Comparison of ENCODE assay signal across 1 cellular context in the genomic region with DNA sequence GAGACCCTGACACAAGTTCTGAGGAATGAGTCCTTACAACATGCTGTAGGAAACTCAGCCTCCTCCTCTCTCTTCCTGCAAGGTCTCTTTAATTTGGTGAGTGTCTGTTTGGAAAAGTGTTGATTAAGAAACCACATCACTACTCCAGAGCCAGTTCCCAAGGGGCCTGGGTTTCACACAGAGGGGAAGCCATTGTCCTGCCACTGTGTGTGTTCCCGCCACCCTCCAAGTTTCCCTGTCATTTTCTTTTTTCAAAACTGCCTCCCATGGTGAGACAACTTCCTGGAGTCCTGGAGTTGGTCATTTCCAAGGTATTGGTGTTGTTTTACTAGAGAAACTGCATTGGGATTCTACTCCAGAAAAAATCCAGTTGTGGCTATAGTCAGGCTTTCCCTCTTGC.
TF ChIP-seq lines count a peak whose summit lies in the region.

No MANE protein-coding gene starts in this region.

TF ChIP-seq in GM23338, 12 proteins besides CTCF, POLR2A, EP300 and RAD21 (continued from another document):
- no peak for TF ChIP-seq EZH2phosphoT487 (IDR thresholded peaks at IDR 0.05; ENCODE audit: unreplicated experiment)
- no peak for TF ChIP-seq NANOG (IDR thresholded peaks at IDR 0.05; ENCODE audit: borderline replicate concordance)
- TF ChIP-seq, protein P1, sequence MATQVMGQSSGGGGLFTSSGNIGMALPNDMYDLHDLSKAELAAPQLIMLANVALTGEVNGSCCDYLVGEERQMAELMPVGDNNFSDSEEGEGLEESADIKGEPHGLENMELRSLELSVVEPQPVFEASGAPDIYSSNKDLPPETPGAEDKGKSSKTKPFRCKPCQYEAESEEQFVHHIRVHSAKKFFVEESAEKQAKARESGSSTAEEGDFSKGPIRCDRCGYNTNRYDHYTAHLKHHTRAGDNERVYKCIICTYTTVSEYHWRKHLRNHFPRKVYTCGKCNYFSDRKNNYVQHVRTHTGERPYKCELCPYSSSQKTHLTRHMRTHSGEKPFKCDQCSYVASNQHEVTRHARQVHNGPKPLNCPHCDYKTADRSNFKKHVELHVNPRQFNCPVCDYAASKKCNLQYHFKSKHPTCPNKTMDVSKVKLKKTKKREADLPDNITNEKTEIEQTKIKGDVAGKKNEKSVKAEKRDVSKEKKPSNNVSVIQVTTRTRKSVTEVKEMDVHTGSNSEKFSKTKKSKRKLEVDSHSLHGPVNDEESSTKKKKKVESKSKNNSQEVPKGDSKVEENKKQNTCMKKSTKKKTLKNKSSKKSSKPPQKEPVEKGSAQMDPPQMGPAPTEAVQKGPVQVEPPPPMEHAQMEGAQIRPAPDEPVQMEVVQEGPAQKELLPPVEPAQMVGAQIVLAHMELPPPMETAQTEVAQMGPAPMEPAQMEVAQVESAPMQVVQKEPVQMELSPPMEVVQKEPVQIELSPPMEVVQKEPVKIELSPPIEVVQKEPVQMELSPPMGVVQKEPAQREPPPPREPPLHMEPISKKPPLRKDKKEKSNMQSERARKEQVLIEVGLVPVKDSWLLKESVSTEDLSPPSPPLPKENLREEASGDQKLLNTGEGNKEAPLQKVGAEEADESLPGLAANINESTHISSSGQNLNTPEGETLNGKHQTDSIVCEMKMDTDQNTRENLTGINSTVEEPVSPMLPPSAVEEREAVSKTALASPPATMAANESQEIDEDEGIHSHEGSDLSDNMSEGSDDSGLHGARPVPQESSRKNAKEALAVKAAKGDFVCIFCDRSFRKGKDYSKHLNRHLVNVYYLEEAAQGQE (IDR thresholded peaks at IDR 0.05; ENCODE audit: unreplicated experiment), result no peak
- no peak for TF ChIP-seq STAT1 (IDR thresholded peaks at IDR 0.05; ENCODE audit: unreplicated experiment)
- TF ChIP-seq, protein P2, sequence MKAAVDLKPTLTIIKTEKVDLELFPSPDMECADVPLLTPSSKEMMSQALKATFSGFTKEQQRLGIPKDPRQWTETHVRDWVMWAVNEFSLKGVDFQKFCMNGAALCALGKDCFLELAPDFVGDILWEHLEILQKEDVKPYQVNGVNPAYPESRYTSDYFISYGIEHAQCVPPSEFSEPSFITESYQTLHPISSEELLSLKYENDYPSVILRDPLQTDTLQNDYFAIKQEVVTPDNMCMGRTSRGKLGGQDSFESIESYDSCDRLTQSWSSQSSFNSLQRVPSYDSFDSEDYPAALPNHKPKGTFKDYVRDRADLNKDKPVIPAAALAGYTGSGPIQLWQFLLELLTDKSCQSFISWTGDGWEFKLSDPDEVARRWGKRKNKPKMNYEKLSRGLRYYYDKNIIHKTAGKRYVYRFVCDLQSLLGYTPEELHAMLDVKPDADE (IDR thresholded peaks at IDR 0.05), result no peak; the same call in 1 of the 2 replicates
